13 cellular contexts compared by ENCODE assay signal in genomic region chr1:232579461-232579860, GRCh38. TPM values are rescaled to one million over a fixed set of nuclear protein-coding genes. Genes with fewer than 3 reads are reported as not detected.
DNase-seq lines count a peak whose midpoint lies in the region; ATAC-seq and TF ChIP-seq lines count a peak whose summit lies in the region.
"Had no signal": no experiment of that assay in that cellular context is flagged by ENCODE, and none has a peak within 500 bp of the region (broad histone marks: within the 10 kb centered on the region; RNA-seq: fewer than 3 reads in every experiment).

No MANE protein-coding gene starts in this region.

- H3K4me3 Mint-ChIP-seq in activated T-helper 1 cell treated with anti-CD3 and anti-CD28 coated beads, Interleukin-12 subunit alpha, Interleukin-12 subunit beta, Interleukin-2, Interleukin-4 antibody, amounts not matched to agents 30 ng/mL and 10 ng/mL and 1 ng/mL, durations not matched to agents 14 hours and 24 hours and 36 hours, result peak overlapping the region; percentile 64
- no peak overlapping the region for H3K4me3 Mint-ChIP-seq in nephron progenitor cell
- H3K4me3 Mint-ChIP-seq: activated naive CD8-positive, alpha-beta T cell had no signal

- H4K20me1 ChIP-seq in DND-41 (ENCODE audit: insufficient read depth, low read length), result no peaks in the 10 kb centered on the region

- peaks cover 15% of the 10 kb centered on the region for H3K36me3 Mint-ChIP-seq in activated T-helper 1 cell treated with anti-CD3 and anti-CD28 coated beads, Interleukin-12 subunit alpha, Interleukin-12 subunit beta, Interleukin-2, Interleukin-4 antibody, amounts not matched to agents 30 ng/mL and 10 ng/mL and 1 ng/mL, durations not matched to agents 14 hours and 24 hours and 36 hours (ENCODE audit: low read depth)
- H3K36me3 Mint-ChIP-seq in nephron progenitor cell (ENCODE audit: low read depth), result no peaks in the 10 kb centered on the region
- H3K36me3 Mint-ChIP-seq: IgD-negative memory B cell had no signal

- no peak for TF ChIP-seq CTCF in DND-41 (IDR thresholded peaks at IDR 0.05; ENCODE audit: borderline replicate concordance, extremely low read depth, low read length, poor library complexity, severe bottlenecking)
- no peak for TF ChIP-seq CTCF in nephron progenitor cell (IDR thresholded peaks at IDR 0.05)

- H2AFZ ChIP-seq in DND-41 (ENCODE audit: low read depth, low read length), result peak overlapping the region; percentile 58

- peak overlapping the region in 1 of 2 experiments; percentile 50; a peak in 2 of 4 replicates for H3K4me3 ChIP-seq in DND-41 (ENCODE audit: low read depth in 1 of 2, low read length in 2 of 2)
- H3K4me3 ChIP-seq: testis had no signal

- peaks cover 2% of the 10 kb centered on the region for H3K27me3 Mint-ChIP-seq in activated T-helper 1 cell treated with anti-CD3 and anti-CD28 coated beads, Interleukin-12 subunit alpha, Interleukin-12 subunit beta, Interleukin-2, Interleukin-4 antibody, amounts not matched to agents 30 ng/mL and 10 ng/mL and 1 ng/mL, durations not matched to agents 14 hours and 24 hours and 36 hours (ENCODE audit: insufficient read depth)
- H3K27me3 Mint-ChIP-seq in nephron progenitor cell (ENCODE audit: low read depth, poor library complexity), result no peaks in the 10 kb centered on the region
- H3K27me3 Mint-ChIP-seq: activated naive CD8-positive, alpha-beta T cell had no signal

- H3K9me3 Mint-ChIP-seq in activated T-helper 1 cell treated with anti-CD3 and anti-CD28 coated beads, Interleukin-12 subunit alpha, Interleukin-12 subunit beta, Interleukin-2, Interleukin-4 antibody, amounts not matched to agents 30 ng/mL and 10 ng/mL and 1 ng/mL, durations not matched to agents 14 hours and 24 hours and 36 hours, result peaks cover 21% of the 10 kb centered on the region
- H3K9me3 Mint-ChIP-seq in nephron progenitor cell, result no peaks in the 10 kb centered on the region

- H3K36me3 ChIP-seq in DND-41 (ENCODE audit: insufficient read depth, low read length), result no peaks in the 10 kb centered on the region

- H3K9ac ChIP-seq in DND-41 (ENCODE audit: low read depth, low read length), result peak overlapping the region; percentile 58

- intact Hi-C loops in activated T-helper 1 cell treated with anti-CD3 and anti-CD28 coated beads, Interleukin-12 subunit alpha, Interleukin-12 subunit beta, Interleukin-2, Interleukin-4 antibody, amounts not matched to agents 30 ng/mL and 10 ng/mL and 1 ng/mL, durations not matched to agents 14 hours and 24 hours and 36 hours (cut with micrococcal nuclease), result loop anchor here (1.0 to 5.0 kb wide), 4 partner anchors 8 to 52 kb away; no protein-coding TSS in a partner anchor

- DNase-seq in CD1c-positive myeloid dendritic cell (ENCODE audit: extremely low spot score), result peak; percentile 58
- DNase-seq in DND-41, result no peak
- no peak for DNase-seq in activated T-helper 1 cell treated with anti-CD3 and anti-CD28 coated beads, Interleukin-12 subunit alpha, Interleukin-12 subunit beta, Interleukin-2, Interleukin-4 antibody, amounts not matched to agents 30 ng/mL and 10 ng/mL and 1 ng/mL, durations not matched to agents 14 hours and 24 hours and 36 hours (ENCODE audit: low spot score)
- DNase-seq in nephron progenitor cell, result no peak
- no peak for DNase-seq in DMS79 (lab: John Stamatoyannopoulos, UW)
- DNase-seq in NCI-H69 (lab: John Stamatoyannopoulos, UW), result no peak
- DNase-seq in epidermal melanocyte (ENCODE audit: insufficient read length, low spot score), result no peak
- DNase-seq: activated CD4-positive, CD25-positive, alpha-beta regulatory T cell; NCI-H146; NK-92 treated with Interleukin-12 subunit alpha and Interleukin-12 subunit beta, amount 100 ng/mL, for 24 hours; testis had no signal

- peaks cover 25% of the 10 kb centered on the region for H3K79me2 ChIP-seq in DND-41 (ENCODE audit: insufficient read depth, low read length)

- no peaks in the 10 kb centered on the region for H3K27me3 ChIP-seq in DND-41 (ENCODE audit: insufficient read depth, low read length, poor library complexity)
- H3K27me3 ChIP-seq: testis had no signal

- ATAC-seq in DND-41 (ENCODE audit: insufficient read depth, low read depth), result no peak

- H3K4me2 ChIP-seq in DND-41 (ENCODE audit: insufficient read depth, low read length), result peak overlapping the region; percentile 77

- peak overlapping the region; percentile 79 for H3K27ac Mint-ChIP-seq in activated T-helper 1 cell treated with anti-CD3 and anti-CD28 coated beads, Interleukin-12 subunit alpha, Interleukin-12 subunit beta, Interleukin-2, Interleukin-4 antibody, amounts not matched to agents 30 ng/mL and 10 ng/mL and 1 ng/mL, durations not matched to agents 14 hours and 24 hours and 36 hours
- H3K27ac Mint-ChIP-seq in nephron progenitor cell, result peak overlapping the region; percentile 41
- H3K27ac Mint-ChIP-seq: activated naive CD8-positive, alpha-beta T cell had no signal

- H3K27ac ChIP-seq in DND-41 (ENCODE audit: low read length), result peak overlapping the region; percentile 92
- H3K27ac ChIP-seq: testis had no signal

- peaks cover 58% of the 10 kb centered on the region for H3K4me1 Mint-ChIP-seq in activated T-helper 1 cell treated with anti-CD3 and anti-CD28 coated beads, Interleukin-12 subunit alpha, Interleukin-12 subunit beta, Interleukin-2, Interleukin-4 antibody, amounts not matched to agents 30 ng/mL and 10 ng/mL and 1 ng/mL, durations not matched to agents 14 hours and 24 hours and 36 hours (ENCODE audit: low read depth)
- peaks cover 26% of the 10 kb centered on the region for H3K4me1 Mint-ChIP-seq in nephron progenitor cell

- H3K9me3 ChIP-seq in DND-41 (ENCODE audit: insufficient read depth, low read length, severe bottlenecking), result no peaks in the 10 kb centered on the region
- H3K9me3 ChIP-seq: testis had no signal

- peaks cover 64% of the 10 kb centered on the region for H3K4me1 ChIP-seq in DND-41 (ENCODE audit: insufficient read depth, low read length)
- H3K4me1 ChIP-seq: testis had no signal

RNA-seq across cellular contexts. Expression of gene SIPA1L2, which starts 50.5 kb away (rescaled TPM):
- 2.3 and 2.6 TPM in 2 replicates for total RNA-seq in activated T-helper 1 cell treated with anti-CD3 and anti-CD28 coated beads, Interleukin-12 subunit alpha, Interleukin-12 subunit beta, Interleukin-2, Interleukin-4 antibody, amounts not matched to agents 30 ng/mL and 10 ng/mL and 1 ng/mL, durations not matched to agents 14 hours and 24 hours and 36 hours
